ENCODE assay signal across 8 cellular contexts in the genomic region with DNA sequence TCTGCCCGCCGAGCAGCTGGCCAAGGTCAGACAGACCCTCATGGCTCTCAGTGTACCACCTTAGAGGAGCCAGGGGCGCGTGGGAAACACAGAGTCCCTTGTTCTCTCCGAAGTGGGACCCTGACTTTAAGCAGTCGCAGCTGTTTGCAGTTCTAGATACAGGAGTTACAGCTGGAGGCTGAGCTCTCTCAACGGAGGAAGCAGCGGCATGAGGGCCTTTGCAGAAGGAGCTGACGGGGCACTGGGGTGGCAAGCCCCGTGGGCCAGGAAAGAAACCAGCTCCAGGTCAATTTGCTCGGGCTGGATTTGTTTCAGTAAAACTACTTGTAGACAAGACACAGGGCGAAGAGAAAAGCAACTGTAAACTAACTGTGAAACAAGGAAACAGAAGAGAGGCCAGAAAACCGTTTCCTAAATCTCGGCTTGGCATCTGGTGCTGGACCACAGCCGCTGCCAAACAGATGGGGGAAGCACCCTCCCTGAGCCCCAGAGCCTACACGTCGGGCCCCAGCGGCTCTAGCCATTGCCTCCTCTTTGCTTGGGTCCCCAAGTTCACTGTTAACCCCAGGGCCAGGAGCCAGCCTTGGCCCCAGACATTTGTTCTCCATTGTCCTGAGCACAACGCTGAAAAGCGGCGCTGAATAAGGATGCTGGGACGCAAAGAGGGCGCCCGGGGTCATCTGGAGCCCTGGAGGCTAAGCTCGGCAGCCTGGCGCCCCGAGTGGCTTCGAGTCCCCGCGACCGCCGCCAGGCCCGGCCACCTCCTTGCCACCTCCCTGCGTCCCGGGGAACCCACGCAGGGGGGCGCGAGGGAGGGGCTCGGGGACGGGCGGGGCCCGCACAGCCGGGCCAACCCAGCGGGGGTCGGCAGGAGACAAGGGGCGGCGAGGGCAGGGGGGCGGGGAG. TPM values are rescaled to one million over a fixed set of nuclear protein-coding genes. Genes with fewer than 3 reads are reported as not detected.
DNase-seq lines count a peak whose midpoint lies in the region; ATAC-seq and TF ChIP-seq lines count a peak whose summit lies in the region.

No MANE protein-coding gene starts in this region.

- H3K36me3 ChIP-seq in mesodermal cell (ENCODE audit: control insufficient read depth, insufficient read depth, low read length) = no peaks in the 10 kb centered on the region
- H3K36me3 ChIP-seq in urinary bladder (ENCODE audit: insufficient read depth) = no peaks in the 10 kb centered on the region

- intact Hi-C loops in dorsolateral prefrontal cortex (cut with DNase I) = loop anchor here (1.0 to 10.0 kb wide), 2 partner anchors 12 to 69 kb away; a partner anchor contains a TSS

- peak; percentile 14 for ATAC-seq in HG03039 (IDR thresholded peaks at IDR 0.05; ENCODE audit: unreplicated experiment)

- H3K27me3 ChIP-seq in dorsolateral prefrontal cortex = no peaks in the 10 kb centered on the region

- TF ChIP-seq CTCF in dorsolateral prefrontal cortex (IDR thresholded peaks at IDR 0.05 in 54 of 56, conservative IDR thresholded peaks at IDR 0.05 in 2 of 56; ENCODE audit: low read depth in 1 of 56, partially characterized antibody in 56 of 56) = peak in 1 of 56 donors; percentile 26

- 45 to 60% methylated on average over 26 to 35 of the region's 48 CpGs for WGBS in mesodermal cell (ENCODE audit: insufficient coverage in 2 of 2), 2 experiments
- 9% methylated on average over 48 of the region's 48 CpGs for WGBS in urinary bladder

- H3K4me3 ChIP-seq in dorsolateral prefrontal cortex (peak overlapping the region; percentile 39 to 76 (median 65)), mesodermal cell (ENCODE audit: extremely low read depth, insufficient read depth, low read length, poor library complexity, severe bottlenecking) (peak overlapping the region; percentile 49), urinary bladder (ENCODE audit: low read depth, low read length) (peak overlapping the region; percentile 72)

- peaks cover 15% of the 10 kb centered on the region for H3K4me1 ChIP-seq in mesodermal cell (ENCODE audit: control insufficient read depth, insufficient read depth, low read length, poor library complexity, severe bottlenecking)
- peaks cover 4% of the 10 kb centered on the region for H3K4me1 ChIP-seq in urinary bladder (ENCODE audit: insufficient read depth)

- peak; percentile 83 for DNase-seq in NCI-H146 (lab: John Stamatoyannopoulos, UW)
- DNase-seq in NCI-H146 treated with DMSO at 0.1 percent for 48 hours (lab: John Stamatoyannopoulos, UW; ENCODE audit: unreplicated experiment) = no peak
- peak; percentile 10 for DNase-seq in SK-N-DZ (ENCODE audit: low spot score)
- DNase-seq in dorsolateral prefrontal cortex = peak in 2 of 10 donors; percentile 19 to 64
- no peak for DNase-seq in NCI-H2029 treated with DMSO at 0.1 percent for 48 hours (lab: John Stamatoyannopoulos, UW)

- H3K27ac ChIP-seq in dorsolateral prefrontal cortex (peak overlapping the region; percentile 84 to 99 (median 98)), mesodermal cell (ENCODE audit: low read depth, low read length, severe bottlenecking) (no peak overlapping the region), urinary bladder (ENCODE audit: low read depth) (peak overlapping the region; percentile 79)

- H3K9me3 ChIP-seq in mesodermal cell (ENCODE audit: control insufficient read depth, low read length) = no peaks in the 10 kb centered on the region

RNA-seq across cellular contexts. Expression of a gene that starts 0.9 kb away (rescaled TPM):
- 21.0 and 31.3 TPM in 2 replicates for polyA plus RNA-seq in SK-N-DZ (2014; cell fraction: cytosol; rRNA removed)
- 175 and 199 TPM in 2 replicates for polyA plus RNA-seq in SK-N-DZ (2014; cell fraction: nucleus; rRNA removed)
- 100 to 1,000 TPM; 131 to 394 (median 200) TPM for total RNA-seq in dorsolateral prefrontal cortex
- 56.9 TPM for polyA plus RNA-seq in mesodermal cell (2013, experiment 1 of 2)
- 49.4 TPM for polyA plus RNA-seq in mesodermal cell (2013, experiment 2 of 2)
- total RNA-seq in urinary bladder = 43.8 TPM
- 67.9 TPM for polyA plus RNA-seq in urinary bladder

RNA-seq across cellular contexts. Expression of a gene that starts 12.8 kb away (rescaled TPM):
- 19.0 and 21.0 TPM in 2 replicates for polyA plus RNA-seq in SK-N-DZ (2014; cell fraction: cytosol; rRNA removed)
- polyA plus RNA-seq in SK-N-DZ (2014; cell fraction: nucleus; rRNA removed) = 39.7 and 48.3 TPM in 2 replicates
- 100 to 1,000 TPM in 7 of 120 experiments, 10 to 100 TPM in 113; 55.3 to 109 (median 75.5) TPM for total RNA-seq in dorsolateral prefrontal cortex
- polyA plus RNA-seq in mesodermal cell (2013, experiment 1 of 2) = 17.9 TPM
- 16.0 TPM for polyA plus RNA-seq in mesodermal cell (2013, experiment 2 of 2)
- 30.9 TPM for total RNA-seq in urinary bladder
- 19.3 TPM for polyA plus RNA-seq in urinary bladder

Comparison
In these comparisons a context has a peak if more than half of its experiments do, and no peak if none do; other contexts are left out.
1. DNase-seq: peak in NCI-H146 (single experiment) and SK-N-DZ (single experiment); none in NCI-H146 treated with DMSO at 0.1 percent for 48 hours (single experiment) and NCI-H2029 treated with DMSO at 0.1 percent for 48 hours (single experiment).
2. Peak in every context shown above with its lines, with median percentiles within 50 percentile points of each other: H3K4me3 ChIP-seq.